7 cellular contexts compared by ENCODE assay signal in the genomic region with DNA sequence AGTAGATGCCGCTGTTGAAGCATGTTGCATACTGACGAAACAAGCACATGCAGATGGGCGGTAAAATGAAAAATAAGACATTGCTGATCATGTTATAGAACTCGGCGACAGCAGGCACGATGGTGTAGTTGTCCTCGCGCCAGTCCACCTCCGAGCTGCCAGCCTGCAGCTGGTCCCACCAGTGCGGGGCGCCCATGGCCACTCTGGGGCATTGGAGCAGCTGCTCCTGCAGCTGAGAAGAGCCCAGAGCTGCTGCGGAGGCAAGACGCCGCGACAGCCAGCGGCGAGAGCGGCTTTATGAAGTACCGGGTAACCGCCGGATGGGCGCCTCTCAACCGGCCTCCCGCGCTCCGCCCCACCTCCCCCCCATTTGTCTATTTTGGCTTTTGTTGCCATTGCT. TPM values are rescaled to one million over a fixed set of nuclear protein-coding genes. Genes with fewer than 3 reads are reported as not detected.
"Had no signal": no experiment of that assay in that cellular context is flagged by ENCODE, and none has a peak within 500 bp of the region (broad histone marks: within the 10 kb centered on the region; RNA-seq: fewer than 3 reads in every experiment).

No MANE protein-coding gene starts in this region.

- DNase-seq: IMR-90, KBM-7 had no signal

- H3K27ac ChIP-seq: HL-60 had no signal

- H3K4me3 ChIP-seq: K562 had no signal

- ATAC-seq: HepG2, K562 had no signal

RNA-seq across cellular contexts. Expression of a gene that starts 32.6 kb away (rescaled TPM):
- total RNA-seq: HT-29 had no signal
- polyA plus RNA-seq: HepG2, IgD-negative memory B cell, K562 had no signal
